In the genomic region with DNA sequence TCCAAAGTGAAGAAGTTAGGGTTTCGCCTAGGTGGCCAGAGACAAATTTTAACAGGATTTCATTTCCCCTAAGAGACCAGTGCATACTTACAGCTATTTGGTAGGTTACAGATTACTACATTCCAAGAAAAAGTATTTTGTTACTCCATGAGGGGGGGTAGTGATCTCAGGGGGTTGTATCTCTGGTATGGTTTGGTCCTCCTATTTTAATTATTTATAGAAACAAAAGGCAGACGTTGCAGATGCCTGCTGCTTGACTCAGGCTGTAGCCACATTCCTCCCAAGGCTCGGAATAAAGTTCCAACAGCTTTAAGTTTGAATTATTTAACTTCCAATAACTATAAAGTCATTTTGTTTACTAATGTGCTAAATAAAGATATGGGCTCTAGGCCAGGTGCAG, we compare ENCODE assay signal across 12 cellular contexts. TPM values are rescaled to one million over a fixed set of nuclear protein-coding genes. Genes with fewer than 3 reads are reported as not detected.
A peak's percentile ranks its signal among the peaks of the same experiment; 100 is the strongest.
DNase-seq lines count a peak whose midpoint lies in the region; ATAC-seq lines count a peak whose summit lies in the region.
"Had no signal": no experiment of that assay in that cellular context is flagged by ENCODE, and none has a peak within 500 bp of the region (broad histone marks: within the 10 kb centered on the region; RNA-seq: fewer than 3 reads in every experiment).

No MANE protein-coding gene starts in this region.

- peaks cover 2% of the 10 kb centered on the region for H3K27me3 Mint-ChIP-seq in activated T-helper 2 cell treated with anti-CD3 and anti-CD28 coated beads, Interferon-gamma antibody, Interleukin-2, Interleukin-4, amounts not matched to agents 10 μg/mL and 5 μg/mL and 100 μg/mL, durations not matched to agents 14 hours and 24 hours and 36 hours (ENCODE audit: low read depth)

- ATAC-seq in GM21825 (IDR thresholded peaks at IDR 0.05; ENCODE audit: unreplicated experiment) (no peak), HG02759 (IDR thresholded peaks at IDR 0.05; ENCODE audit: unreplicated experiment) (no peak), HG02938 (IDR thresholded peaks at IDR 0.05; ENCODE audit: unreplicated experiment) (no peak)

- H3K79me2 ChIP-seq in ACC112 (ENCODE audit: control insufficient read depth, insufficient read depth, low read length, unreplicated experiment) = peaks cover 38% of the 10 kb centered on the region

- H3K27ac Mint-ChIP-seq in activated T-helper 2 cell treated with anti-CD3 and anti-CD28 coated beads, Interferon-gamma antibody, Interleukin-2, Interleukin-4, amounts not matched to agents 10 μg/mL and 5 μg/mL and 100 μg/mL, durations not matched to agents 14 hours and 24 hours and 36 hours = peak overlapping the region; percentile 95

- H3K9ac ChIP-seq in iPS-20b (ENCODE audit: low read depth, low read length) = peak overlapping the region; percentile 90; the same call in 1 of the 2 replicates

- peaks cover 29% of the 10 kb centered on the region for H3K4me1 Mint-ChIP-seq in activated T-helper 2 cell treated with anti-CD3 and anti-CD28 coated beads, Interferon-gamma antibody, Interleukin-2, Interleukin-4, amounts not matched to agents 10 μg/mL and 5 μg/mL and 100 μg/mL, durations not matched to agents 14 hours and 24 hours and 36 hours (ENCODE audit: low read depth)

- DNase-seq in H7 = peak; percentile 32
- no peak for DNase-seq in activated T-helper 2 cell treated with anti-CD3 and anti-CD28 coated beads, Interferon-gamma antibody, Interleukin-2, Interleukin-4, amounts not matched to agents 10 μg/mL and 5 μg/mL and 100 μg/mL, durations not matched to agents 14 hours and 24 hours and 36 hours (ENCODE audit: low spot score)
- no peak for DNase-seq in RPMI8226
- DNase-seq: DMS79, NCI-H1436 had no signal

- H3K9me3 ChIP-seq in iPS-20b (ENCODE audit: insufficient read depth, low read depth, low read length) = no peaks in the 10 kb centered on the region; the same call in 1 of the 2 replicates
- H3K9me3 ChIP-seq: HAP-1 had no signal

- H3K27ac ChIP-seq in ACC112 (ENCODE audit: low read depth, low read length) = peak overlapping the region; percentile 91
- H3K27ac ChIP-seq in iPS-20b (ENCODE audit: low read length) = no peak overlapping the region

- H3K27me3 ChIP-seq in ACC112 (ENCODE audit: insufficient read depth, low read length) (no peaks in the 10 kb centered on the region), H7 (ENCODE audit: control insufficient read depth, insufficient read depth, low read length) (no peaks in the 10 kb centered on the region), iPS-20b (ENCODE audit: insufficient read depth, low read length) (no peaks in the 10 kb centered on the region)

- intact Hi-C loops in activated T-helper 2 cell treated with anti-CD3 and anti-CD28 coated beads, Interferon-gamma antibody, Interleukin-2, Interleukin-4, amounts not matched to agents 10 μg/mL and 5 μg/mL and 100 μg/mL, durations not matched to agents 14 hours and 24 hours and 36 hours (cut with micrococcal nuclease) = no loop called here

- H3K4me1 ChIP-seq in ACC112 (ENCODE audit: control insufficient read depth, insufficient read depth, low read length, unreplicated experiment) = peaks cover 32% of the 10 kb centered on the region
- peaks cover 10% of the 10 kb centered on the region; the same call in 1 of the 2 replicates for H3K4me1 ChIP-seq in iPS-20b (ENCODE audit: insufficient read depth, low read length)
- H3K4me1 ChIP-seq: HAP-1 had no signal

- peak overlapping the region; percentile 85 for H2AFZ ChIP-seq in ACC112 (ENCODE audit: low read length, unreplicated experiment)

- H3K4me3 Mint-ChIP-seq in activated T-helper 2 cell treated with anti-CD3 and anti-CD28 coated beads, Interferon-gamma antibody, Interleukin-2, Interleukin-4, amounts not matched to agents 10 μg/mL and 5 μg/mL and 100 μg/mL, durations not matched to agents 14 hours and 24 hours and 36 hours (ENCODE audit: low read depth) = peak overlapping the region; percentile 91

- peaks cover 38% of the 10 kb centered on the region for H3K36me3 Mint-ChIP-seq in activated T-helper 2 cell treated with anti-CD3 and anti-CD28 coated beads, Interferon-gamma antibody, Interleukin-2, Interleukin-4, amounts not matched to agents 10 μg/mL and 5 μg/mL and 100 μg/mL, durations not matched to agents 14 hours and 24 hours and 36 hours (ENCODE audit: low read depth)

- peaks cover 7% of the 10 kb centered on the region; the same call in 1 of the 2 replicates for H3K36me3 ChIP-seq in ACC112 (ENCODE audit: insufficient read depth, low read length)
- H3K36me3 ChIP-seq in H7 (replicated peaks; ENCODE audit: control insufficient read depth, insufficient read depth, low read length) = peaks cover 2% of the 10 kb centered on the region
- peaks cover 24% of the 10 kb centered on the region for H3K36me3 ChIP-seq in iPS-20b (ENCODE audit: insufficient read depth, low read depth, low read length)
- H3K36me3 ChIP-seq: esophagus muscularis mucosa, HAP-1 had no signal

- peaks cover 5% of the 10 kb centered on the region for H3K9me3 Mint-ChIP-seq in activated T-helper 2 cell treated with anti-CD3 and anti-CD28 coated beads, Interferon-gamma antibody, Interleukin-2, Interleukin-4, amounts not matched to agents 10 μg/mL and 5 μg/mL and 100 μg/mL, durations not matched to agents 14 hours and 24 hours and 36 hours

- H3K4me3 ChIP-seq in ACC112 (ENCODE audit: low read depth, low read length) (peak overlapping the region; percentile 94), H7 (ENCODE audit: insufficient read depth, low read depth, low read length) (peak overlapping the region; percentile 83), iPS-20b (ENCODE audit: low read length) (peak overlapping the region; percentile 91)
- H3K4me3 ChIP-seq: HAP-1 had no signal

RNA-seq across cellular contexts. Expression of a gene that starts 1.3 kb away (rescaled TPM):
- 32.6 and 42.3 TPM in 2 replicates for total RNA-seq in H7 (2014; rRNA removed; shearing (Covaris generic))
- 35.9 and 37.0 TPM in 2 replicates for total RNA-seq in activated T-helper 2 cell treated with anti-CD3 and anti-CD28 coated beads, Interferon-gamma antibody, Interleukin-2, Interleukin-4, amounts not matched to agents 10 μg/mL and 5 μg/mL and 100 μg/mL, durations not matched to agents 14 hours and 24 hours and 36 hours

RNA-seq across cellular contexts. Expression of a gene that starts 51.4 kb away (rescaled TPM):
- total RNA-seq in H7 (2014; rRNA removed; shearing (Covaris generic)) = 71.9 and 109 TPM in 2 replicates
- total RNA-seq in activated T-helper 2 cell treated with anti-CD3 and anti-CD28 coated beads, Interferon-gamma antibody, Interleukin-2, Interleukin-4, amounts not matched to agents 10 μg/mL and 5 μg/mL and 100 μg/mL, durations not matched to agents 14 hours and 24 hours and 36 hours = 180 and 194 TPM in 2 replicates

RNA-seq across cellular contexts. Expression of a gene that starts 51.8 kb away (rescaled TPM):
- total RNA-seq in H7 (2014; rRNA removed; shearing (Covaris generic)) = 19.9 and 28.1 TPM in 2 replicates
- 16.6 and 19.2 TPM in 2 replicates for total RNA-seq in activated T-helper 2 cell treated with anti-CD3 and anti-CD28 coated beads, Interferon-gamma antibody, Interleukin-2, Interleukin-4, amounts not matched to agents 10 μg/mL and 5 μg/mL and 100 μg/mL, durations not matched to agents 14 hours and 24 hours and 36 hours
